ENCODE assay signal across 19 cellular contexts in the genomic region with DNA sequence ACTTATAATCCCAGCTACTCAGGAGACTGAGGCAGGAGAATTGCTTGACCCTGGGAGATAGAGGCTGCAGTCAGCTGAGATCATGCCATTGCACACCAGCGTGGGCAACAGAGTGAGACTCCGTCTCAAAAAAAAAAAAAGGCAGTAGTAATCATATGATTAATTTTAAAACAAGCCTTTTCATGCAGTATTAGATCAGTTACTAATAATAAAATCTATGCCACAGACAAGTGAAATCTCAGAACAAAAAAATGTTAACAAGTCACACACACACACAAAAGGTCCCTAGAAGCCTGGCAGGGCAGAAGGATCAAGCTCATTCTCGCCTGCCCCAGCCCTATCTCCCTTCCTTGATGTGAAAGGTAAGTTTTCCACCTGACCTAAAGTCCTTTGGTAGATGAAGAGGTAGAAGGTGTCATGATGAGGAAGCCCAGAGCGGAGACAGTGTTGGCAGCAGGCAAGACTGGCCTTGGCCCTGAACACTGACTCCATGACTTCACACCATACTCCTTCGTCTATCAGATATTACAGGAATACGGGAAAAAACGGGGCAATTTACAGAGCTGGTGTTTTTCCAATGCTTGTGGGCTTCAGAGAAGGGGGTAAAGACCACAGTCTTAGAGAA.
"Had no signal": no experiment of that assay in that cellular context is flagged by ENCODE, and none has a peak within 500 bp of the region (broad histone marks: within the 10 kb centered on the region; RNA-seq: fewer than 3 reads in every experiment).

No MANE protein-coding gene starts in this region.

- H3K4me3 ChIP-seq: breast epithelium, lower lobe of right lung, stomach, vagina had no signal

- DNase-seq: activated CD4-positive, alpha-beta T cell treated with anti-CD3 and anti-CD28 coated beads for 1 hour; activated CD4-positive, alpha-beta T cell treated with anti-CD3 and anti-CD28 coated beads, Interleukin-2, amount 50 U/mL, for 1 hour; activated CD8-positive, alpha-beta T cell treated with anti-CD3 and anti-CD28 coated beads, Interleukin-2, amount 10 ng/mL, durations not matched to agents 7 days and 5 days; activated gamma-delta T cell; cerebellar nuclear complex; cortex of kidney; erythroblast; foreskin fibroblast; hypothalamus; left colon; lower lobe of right lung; naive thymus-derived CD8-positive, alpha-beta T cell; SK-N-SH; stimulated activated CD4-positive, alpha-beta T cell treated with anti-CD3 and anti-CD28 coated beads, Interleukin-12 subunit alpha, Interleukin-12 subunit beta, amount 100 ng/mL, for 4 hours; stomach; WERI-Rb-1 had no signal

- H3K27ac ChIP-seq: breast epithelium, lower lobe of right lung, stomach, vagina, WERI-Rb-1 had no signal

- H3K27me3 ChIP-seq: breast epithelium, stomach, vagina had no signal

- H3K9me3 ChIP-seq: breast epithelium, lower lobe of right lung, SK-N-SH, stomach, vagina had no signal

- H3K4me1 ChIP-seq: breast epithelium, lower lobe of right lung, stomach, vagina had no signal

- ATAC-seq: activated CD8-positive, alpha-beta T cell treated with anti-CD3 and anti-CD28 coated beads, Interleukin-2, amount 10 ng/mL, durations not matched to agents 7 days and 5 days; left colon; lower lobe of right lung; naive thymus-derived CD8-positive, alpha-beta T cell; stimulated activated effector memory CD8-positive, alpha-beta T cell treated with anti-CD3 and anti-CD28 coated beads, Interleukin-12 subunit alpha, Interleukin-12 subunit beta, amount 100 ng/mL, for 72 hours had no signal
